In the genomic region with DNA sequence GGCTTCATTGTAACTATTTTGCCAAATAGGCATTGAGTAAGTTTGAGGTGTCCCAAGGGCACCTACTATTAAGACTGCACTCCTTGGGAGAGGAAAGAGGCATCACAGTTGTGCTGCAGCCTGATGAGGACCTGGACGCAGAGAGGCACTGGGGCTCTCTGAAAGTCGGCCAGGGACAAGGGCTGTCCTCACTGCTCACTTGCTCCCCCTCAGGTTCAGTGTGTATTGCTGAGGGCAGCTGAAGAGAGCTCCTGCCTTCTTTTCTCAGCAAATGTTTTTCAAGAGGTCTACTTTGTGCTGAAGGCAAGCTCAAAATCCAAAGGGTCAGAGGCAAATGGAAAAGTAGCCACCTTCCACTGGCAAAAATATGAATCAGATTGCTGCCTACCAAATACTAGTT, we compare ENCODE assay signal across 8 cellular contexts.
DNase-seq lines count a peak whose midpoint lies in the region; ATAC-seq and TF ChIP-seq lines count a peak whose summit lies in the region.

No MANE protein-coding gene starts in this region.

- DNase-seq in AG04450 (ENCODE audit: low read depth, low spot score) (no peak), RKO (ENCODE audit: low spot score) (peak; percentile 59), hepatic stellate cell (ENCODE audit: low spot score) (peak; percentile 17), upper lobe of right lung (no peak), NCI-H187 (lab: John Stamatoyannopoulos, UW) (no peak), NCI-H128 (lab: John Stamatoyannopoulos, UW; ENCODE audit: unreplicated experiment) (no peak)

- ATAC-seq in GM18519 (IDR thresholded peaks at IDR 0.05; ENCODE audit: low FRiP score, unreplicated experiment) = peak; percentile 82
- ATAC-seq in HG02938 (IDR thresholded peaks at IDR 0.05; ENCODE audit: unreplicated experiment) = peak; percentile 77
- ATAC-seq in upper lobe of right lung = peak; percentile 51

- intact Hi-C loops in upper lobe of right lung (cut with DNase I) = no loop called here

- no peak overlapping the region for H3K4me3 ChIP-seq in AG04450 (ENCODE audit: low read depth, low read length)
- H3K4me3 ChIP-seq in upper lobe of right lung = no peak overlapping the region

- H3K27ac ChIP-seq in AG04450 (ENCODE audit: low read depth, low read length) (no peak overlapping the region), upper lobe of right lung (no peak overlapping the region)

- H3K9me3 ChIP-seq in AG04450 (ENCODE audit: control insufficient read depth, insufficient read depth, low read length) = no peaks in the 10 kb centered on the region
- H3K9me3 ChIP-seq in upper lobe of right lung = no peaks in the 10 kb centered on the region

- POLR2A ChIA-PET in AG04450 (lab: Yijun Ruan, JAX) = no interaction called here

- peak; percentile 65 for TF ChIP-seq CTCF in AG04450 (IDR thresholded peaks at IDR 0.05; ENCODE audit: low read depth, low read length)
- no peak for TF ChIP-seq CTCF in upper lobe of right lung (IDR thresholded peaks at IDR 0.05)

- no peaks in the 10 kb centered on the region for H3K4me1 ChIP-seq in upper lobe of right lung

- CTCF ChIA-PET in AG04450 (lab: Charles Lee) = interaction anchor here (0.5 to 1.7 kb wide), 3 partner anchors 9 to 1011 kb away, joined by 3 to 8 read pairs (median 3); no protein-coding TSS in a partner anchor

- H3K27me3 ChIP-seq in AG04450 (ENCODE audit: control insufficient read depth, insufficient read depth, low read length) = no peaks in the 10 kb centered on the region
- H3K27me3 ChIP-seq in upper lobe of right lung = no peaks in the 10 kb centered on the region

- H3K36me3 ChIP-seq in upper lobe of right lung = no peaks in the 10 kb centered on the region

Comparison
In these comparisons a context has a peak if more than half of its experiments do, and no peak if none do; other contexts are left out.
1. DNase-seq: peak in RKO (single experiment) and hepatic stellate cell (single experiment); none in AG04450 (single experiment), upper lobe of right lung (single experiment), NCI-H187 (0 of 2) and NCI-H128 (single experiment).
2. Peak in every context shown above with its lines, with median percentiles within 50 percentile points of each other: ATAC-seq.